ENCODE assay signal across 13 cellular contexts in genomic region chr10:102753724-102754123, GRCh38. TPM values are rescaled to one million over a fixed set of nuclear protein-coding genes. Genes with fewer than 3 reads are reported as not detected.
DNase-seq lines count a peak whose midpoint lies in the region; ATAC-seq and TF ChIP-seq lines count a peak whose summit lies in the region.
"Had no signal": no experiment of that assay in that cellular context is flagged by ENCODE, and none has a peak within 500 bp of the region (broad histone marks: within the 10 kb centered on the region; RNA-seq: fewer than 3 reads in every experiment).

No MANE protein-coding gene starts in this region.

- in situ Hi-C loops in GM23248 (cut with MboI): no loop called here

- H3K27me3 ChIP-seq in GM23248 (replicated peaks; ENCODE audit: insufficient read depth): no peaks in the 10 kb centered on the region
- no peaks in the 10 kb centered on the region for H3K27me3 ChIP-seq in stomach

- H3K4me3 ChIP-seq in GM23248: peak overlapping the region; percentile 44; the same call in 1 of the 2 replicates
- H3K4me3 ChIP-seq in stomach: no peak overlapping the region

- DNase-seq in GM23248 (peak; percentile 60), memory B cell (ENCODE audit: low spot score in 2 of 2) (no peak), stomach (no peak), putamen (ENCODE audit: low spot score) (no peak), DMS114 treated with DMSO at 0.1 percent for 48 hours (lab: John Stamatoyannopoulos, UW; ENCODE audit: unreplicated experiment) (no peak)
- no peak for DNase-seq in activated naive CD4-positive, alpha-beta T cell treated with anti-CD3 and anti-CD28 coated beads, Interleukin-2, amount 50 U/mL, for 72 hours (ENCODE audit: low spot score in 2 of 2)
- DNase-seq: activated naive CD4-positive, alpha-beta T cell treated with anti-CD3 and anti-CD28 coated beads, Interleukin-2, amount 50 U/mL, for 16 hours; effector memory CD4-positive, alpha-beta T cell; NCI-H187 treated with DMSO at 0.1 percent for 48 hours; NK-92 treated with Interleukin-12 subunit alpha and Interleukin-12 subunit beta, amount 100 ng/mL, for 24 hours had no signal

- WGBS in GM23248 (ENCODE audit: low coverage in 1 of 2, low lambda C conversion rate in 2 of 2, missing lambda C conversion rate in 2 of 2), 2 experiments: 0 to 4% methylated on average over 1 of the region's 1 CpG
- 55 to 78% (median 73%) methylated on average over 1 of the region's 1 CpG for WGBS in stomach, 5 donors

- H3K9me3 Mint-ChIP-seq in memory B cell: no peaks in the 10 kb centered on the region
- H3K9me3 Mint-ChIP-seq in activated naive CD4-positive, alpha-beta T cell treated with anti-CD3 and anti-CD28 coated beads, Interleukin-2, amount 50 U/mL, for 72 hours: no peaks in the 10 kb centered on the region
- H3K9me3 Mint-ChIP-seq: activated CD4-positive, alpha-beta memory T cell treated with anti-CD3 and anti-CD28 coated beads, Interleukin-2, amount 10 ng/mL, durations not matched to agents 7 days and 5 days had no signal

- H3K4me3 Mint-ChIP-seq in memory B cell: no peak overlapping the region
- H3K4me3 Mint-ChIP-seq: activated CD4-positive, alpha-beta memory T cell treated with anti-CD3 and anti-CD28 coated beads, Interleukin-2, amount 10 ng/mL, durations not matched to agents 7 days and 5 days had no signal

- peak overlapping the region; percentile 80 for H3K9ac ChIP-seq in GM23248

- H3K36me3 Mint-ChIP-seq in memory B cell: peaks cover 14% of the 10 kb centered on the region
- H3K36me3 Mint-ChIP-seq in activated naive CD4-positive, alpha-beta T cell treated with anti-CD3 and anti-CD28 coated beads, Interleukin-2, amount 50 U/mL, for 72 hours: peaks cover 0 to 10% of the 10 kb centered on the region in 2 donors

- H3F3A ChIP-seq in GM23248 (ENCODE audit: insufficient read depth): peaks cover 37% of the 10 kb centered on the region

- no peak for TF ChIP-seq POLR2A in stomach (IDR thresholded peaks at IDR 0.05)

- peaks cover 37% of the 10 kb centered on the region for H3K4me1 ChIP-seq in GM23248 (ENCODE audit: insufficient read depth)
- peaks cover 6 to 78% (median 47%) of the 10 kb centered on the region in 4 donors for H3K4me1 ChIP-seq in stomach

- H3K27ac Mint-ChIP-seq in memory B cell: peak overlapping the region; percentile 35
- no peak overlapping the region for H3K27ac Mint-ChIP-seq in activated naive CD4-positive, alpha-beta T cell treated with anti-CD3 and anti-CD28 coated beads, Interleukin-2, amount 50 U/mL, for 72 hours
- H3K27ac Mint-ChIP-seq: activated CD4-positive, alpha-beta memory T cell treated with anti-CD3 and anti-CD28 coated beads, Interleukin-2, amount 10 ng/mL, durations not matched to agents 7 days and 5 days had no signal

- peaks cover 3% of the 10 kb centered on the region; the same call in 1 of the 2 replicates for H4K20me1 ChIP-seq in GM23248 (ENCODE audit: insufficient read depth)

- no peaks in the 10 kb centered on the region for H3K9me3 ChIP-seq in GM23248 (ENCODE audit: low read depth)
- H3K9me3 ChIP-seq in stomach: no peaks in the 10 kb centered on the region

- peak overlapping the region; percentile 84 for H3K4me2 ChIP-seq in GM23248 (ENCODE audit: unreplicated experiment)

- TF ChIP-seq EP300 in stomach (IDR thresholded peaks at IDR 0.05): no peak

- ATAC-seq in memory B cell (ENCODE audit: low read depth) (no peak), GM18520 (IDR thresholded peaks at IDR 0.05; ENCODE audit: unreplicated experiment) (no peak)
- no peak for ATAC-seq in activated naive CD4-positive, alpha-beta T cell treated with anti-CD3 and anti-CD28 coated beads, Interleukin-2, amount 50 U/mL, for 72 hours

- H3K79me2 ChIP-seq in GM23248 (ENCODE audit: insufficient read depth): peaks cover 86% of the 10 kb centered on the region

- no peaks in the 10 kb centered on the region for H3K36me3 ChIP-seq in GM23248 (ENCODE audit: low read depth)
- peaks cover 0 to 3% (median 0%) of the 10 kb centered on the region in 4 donors for H3K36me3 ChIP-seq in stomach

- no peak overlapping the region for H2AFZ ChIP-seq in GM23248

- intact Hi-C loops in stomach (cut with DNase I; ENCODE audit: low total_unique reads): no loop called here

- H3K9me2 ChIP-seq in GM23248 (ENCODE audit: insufficient read depth): no peaks in the 10 kb centered on the region

- no peaks in the 10 kb centered on the region for H3K27me3 Mint-ChIP-seq in memory B cell
- H3K27me3 Mint-ChIP-seq: activated CD4-positive, alpha-beta memory T cell treated with anti-CD3 and anti-CD28 coated beads, Interleukin-2, amount 10 ng/mL, durations not matched to agents 7 days and 5 days had no signal

- peak overlapping the region; percentile 97 for H3K27ac ChIP-seq in GM23248
- peak overlapping the region; percentile 10 for H3K27ac ChIP-seq in angular gyrus (ENCODE audit: low read depth, low read length)
- peak overlapping the region in 4 of 5 donors; percentile 67 to 86 (median 80) for H3K27ac ChIP-seq in stomach

- TF ChIP-seq CTCF in stomach (IDR thresholded peaks at IDR 0.05): no peak

- peaks cover 29% of the 10 kb centered on the region for H3K4me1 Mint-ChIP-seq in memory B cell

RNA-seq across cellular contexts. Expression of gene WBP1L, which starts 10.0 kb away (rescaled TPM):
- total RNA-seq in GM23248 (2014; rRNA removed; shearing (Covaris generic)): 42.7 and 57.4 TPM in 2 replicates
- 21.1 and 23.0 TPM in 2 replicates for polyA plus RNA-seq in GM23248 (2016; fragmentation: Nextera tagmentation; extraction: Ambion mirVana)
- 100 to 1,000 TPM in 1 of 5 donors, 10 to 100 TPM in 4; 25.5 to 140 (median 43.3) TPM for total RNA-seq in stomach
- 10 to 100 TPM; 15.1 to 27.5 (median 25.4) TPM for polyA plus RNA-seq in stomach
- 10 to 100 TPM; 15.7 to 16.7 TPM for total RNA-seq in activated naive CD4-positive, alpha-beta T cell treated with anti-CD3 and anti-CD28 coated beads, Interleukin-2, amount 50 U/mL, for 72 hours

RNA-seq across cellular contexts. Expression of gene SFXN2, which starts 39.3 kb away (rescaled TPM):
- total RNA-seq in GM23248 (2014; rRNA removed; shearing (Covaris generic)): 0.51 and 1.1 TPM in 2 replicates
- polyA plus RNA-seq in GM23248 (2016; fragmentation: Nextera tagmentation; extraction: Ambion mirVana) (1.7 and 1.9 TPM in 2 replicates), stomach (10 to 100 TPM in 1 of 3 donors, 1 to 10 TPM in 2; 4.7 to 10.7 (median 7.5) TPM)
- 100 to 1,000 TPM in 1 of 5 donors, 10 to 100 TPM in 3, 1 to 10 TPM in 1; 8.7 to 267 (median 13.2) TPM for total RNA-seq in stomach
- 10 to 100 TPM in 1 of 2 donors, 1 to 10 TPM in 1; 8.3 to 16.5 TPM for total RNA-seq in activated naive CD4-positive, alpha-beta T cell treated with anti-CD3 and anti-CD28 coated beads, Interleukin-2, amount 50 U/mL, for 72 hours

RNA-seq across cellular contexts. Expression of gene ARL3, which starts 39.5 kb away (rescaled TPM):
- 3.8 and 5.9 TPM in 2 replicates for total RNA-seq in GM23248 (2014; rRNA removed; shearing (Covaris generic))
- polyA plus RNA-seq in GM23248 (2016; fragmentation: Nextera tagmentation; extraction: Ambion mirVana): 22.7 and 24.1 TPM in 2 replicates
- 1 to 10 TPM in 4 of 5 donors, under 1 TPM in 1; 0.58 to 8.4 (median 3.1) TPM for total RNA-seq in stomach
- polyA plus RNA-seq in stomach: 10 to 100 TPM in 2 of 3 donors, 1 to 10 TPM in 1; 8.9 to 17.0 (median 11.7) TPM
- total RNA-seq in activated naive CD4-positive, alpha-beta T cell treated with anti-CD3 and anti-CD28 coated beads, Interleukin-2, amount 50 U/mL, for 72 hours: 1 to 10 TPM; 5.7 to 6.8 TPM

Comparison
In these comparisons a context has a peak if more than half of its experiments do, and no peak if none do; other contexts are left out.
1. H3K27ac ChIP-seq: peak in every context shown above with its lines; median percentile 97 in GM23248; 80 in stomach; 10 in angular gyrus.